ENCODE assay signal across 1 cellular context in the genomic region with DNA sequence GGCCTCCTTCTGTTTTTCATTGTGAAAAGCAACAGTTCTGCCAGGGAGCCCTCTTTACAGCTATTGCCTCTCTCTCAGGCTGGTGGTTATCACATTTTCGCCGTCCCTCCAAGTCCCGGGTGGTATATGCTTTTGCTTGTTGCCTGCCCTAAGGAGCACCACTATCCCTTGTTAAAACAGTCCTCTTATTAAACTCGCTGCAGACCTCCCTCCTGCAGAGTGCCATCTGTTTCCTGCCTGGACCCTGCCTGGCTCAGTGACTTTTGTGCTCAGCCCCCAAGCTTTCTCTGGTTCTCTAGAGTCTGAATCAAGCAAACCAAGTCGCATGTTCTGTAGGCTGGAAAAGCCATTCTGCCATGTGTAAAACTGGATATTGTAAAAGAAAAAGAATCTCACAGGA.
TF ChIP-seq lines count a peak whose summit lies in the region.

No MANE protein-coding gene starts in this region.

TF ChIP-seq in SK-N-SH treated with all-trans-retinoic acid at 6 μM for 48 hours, 23 proteins besides CTCF, POLR2A, EP300 and RAD21 (continued from another document):
- TF ChIP-seq TCF4 (CRISPR knock-in tag; IDR thresholded peaks at IDR 0.05; ENCODE audit: borderline replicate concordance) (no peak), BACH2 (CRISPR knock-in tag; IDR thresholded peaks at IDR 0.05; ENCODE audit: borderline replicate concordance) (no peak), ZNF70 (CRISPR knock-in tag; IDR thresholded peaks at IDR 0.05) (no peak), ARNTL (CRISPR knock-in tag; IDR thresholded peaks at IDR 0.05; ENCODE audit: borderline replicate concordance, low read depth) (no peak), GLIS3 (CRISPR knock-in tag; IDR thresholded peaks at IDR 0.05) (no peak), ZNF8 (CRISPR knock-in tag; IDR thresholded peaks at IDR 0.05) (no peak), ESRRG (CRISPR knock-in tag; IDR thresholded peaks at IDR 0.05) (no peak), RARB (CRISPR knock-in tag; IDR thresholded peaks at IDR 0.05) (no peak), ZFP3 (CRISPR knock-in tag; IDR thresholded peaks at IDR 0.05) (no peak)
- TF ChIP-seq, protein P1, sequence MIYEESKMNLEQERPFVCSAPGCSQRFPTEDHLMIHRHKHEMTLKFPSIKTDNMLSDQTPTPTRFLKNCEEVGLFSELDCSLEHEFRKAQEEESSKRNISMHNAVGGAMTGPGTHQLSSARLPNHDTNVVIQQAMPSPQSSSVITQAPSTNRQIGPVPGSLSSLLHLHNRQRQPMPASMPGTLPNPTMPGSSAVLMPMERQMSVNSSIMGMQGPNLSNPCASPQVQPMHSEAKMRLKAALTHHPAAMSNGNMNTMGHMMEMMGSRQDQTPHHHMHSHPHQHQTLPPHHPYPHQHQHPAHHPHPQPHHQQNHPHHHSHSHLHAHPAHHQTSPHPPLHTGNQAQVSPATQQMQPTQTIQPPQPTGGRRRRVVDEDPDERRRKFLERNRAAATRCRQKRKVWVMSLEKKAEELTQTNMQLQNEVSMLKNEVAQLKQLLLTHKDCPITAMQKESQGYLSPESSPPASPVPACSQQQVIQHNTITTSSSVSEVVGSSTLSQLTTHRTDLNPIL (CRISPR knock-in tag; IDR thresholded peaks at IDR 0.05; ENCODE audit: low read depth): no peak
